Comparison of ENCODE assay signal across 8 cellular contexts in genomic region chr5:157271740-157272271, GRCh38. TPM values are rescaled to one million over a fixed set of nuclear protein-coding genes. Genes with fewer than 3 reads are reported as not detected.
DNase-seq lines count a peak whose midpoint lies in the region; ATAC-seq and TF ChIP-seq lines count a peak whose summit lies in the region.

No MANE protein-coding gene starts in this region.

- H4K20me1 ChIP-seq in BLaER1 treated with 17β-estradiol and CSF1 and Interleukin-3, amounts not matched to agents 10 nM and 100 nM = peaks cover 0 to 20% (median 8%) of the 10 kb centered on the region in 11 experiments; a peak in 9 of 22 replicates

- TF ChIP-seq CTCF in stomach (IDR thresholded peaks at IDR 0.05) = no peak
- no peak for TF ChIP-seq CTCF in HFFc6 (IDR thresholded peaks at IDR 0.05)

- peak; percentile 87 for ATAC-seq in GM19452 (IDR thresholded peaks at IDR 0.05; ENCODE audit: unreplicated experiment)
- ATAC-seq in HG03520 (IDR thresholded peaks at IDR 0.05; ENCODE audit: unreplicated experiment) = peak; percentile 79
- no peak for ATAC-seq in left ventricle myocardium superior
- ATAC-seq in SK-N-SH treated with all-trans-retinoic acid at 6 μM for 48 hours = no peak

- DNase-seq in activated CD4-positive, alpha-beta T cell treated with anti-CD3 and anti-CD28 coated beads, Interleukin-2, amount 50 U/mL, for 4 hours = peak; percentile 64 to 66
- peak; percentile 37 for DNase-seq in left ventricle myocardium superior
- DNase-seq in stomach = peak; percentile 54
- no peak for DNase-seq in HFFc6

- no peak for TF ChIP-seq POLR2A in stomach (IDR thresholded peaks at IDR 0.05)

- peaks cover 4% of the 10 kb centered on the region; the same call in 1 of the 2 replicates for H3K27me3 Mint-ChIP-seq in HFFc6 (ENCODE audit: insufficient read depth)

- no peaks in the 10 kb centered on the region for H3K27me3 ChIP-seq in BLaER1 treated with 17β-estradiol and CSF1 and Interleukin-3, amounts not matched to agents 10 nM and 100 nM
- peaks cover 0 to under 1% (median 0%) of the 10 kb centered on the region in 3 donors for H3K27me3 ChIP-seq in stomach

- 67 to 79% (median 73%) methylated on average over 12 of the region's 12 CpGs for WGBS in stomach, 5 donors

- no peak for TF ChIP-seq EP300 in stomach (IDR thresholded peaks at IDR 0.05)

- peaks cover 0 to 13% (median 9%) of the 10 kb centered on the region in 11 experiments; a peak in 12 of 22 replicates for H3K9me3 ChIP-seq in BLaER1 treated with 17β-estradiol and CSF1 and Interleukin-3, amounts not matched to agents 10 nM and 100 nM (replicated peaks in 1 of 11)
- no peaks in the 10 kb centered on the region for H3K9me3 ChIP-seq in stomach

- H3K9ac ChIP-seq in BLaER1 treated with 17β-estradiol and CSF1 and Interleukin-3, amounts not matched to agents 10 nM and 100 nM = peak overlapping the region; percentile 46 to 95 (median 71); a peak in 21 of 22 replicates

- no peaks in the 10 kb centered on the region for H3K9me3 Mint-ChIP-seq in HFFc6

- H3K4me2 ChIP-seq in BLaER1 treated with 17β-estradiol and CSF1 and Interleukin-3, amounts not matched to agents 10 nM and 100 nM = peak overlapping the region; percentile 83 to 100 (median 95)

- H3K4me1 ChIP-seq in BLaER1 treated with 17β-estradiol and CSF1 and Interleukin-3, amounts not matched to agents 10 nM and 100 nM = peaks cover 68 to 83% (median 72%) of the 10 kb centered on the region in 10 experiments
- H3K4me1 ChIP-seq in stomach = peaks cover 0 to 29% (median 14%) of the 10 kb centered on the region in 4 donors

- no peaks in the 10 kb centered on the region for H3K4me1 Mint-ChIP-seq in HFFc6 (ENCODE audit: low read depth)

- H3K4me3 ChIP-seq in BLaER1 treated with 17β-estradiol and CSF1 and Interleukin-3, amounts not matched to agents 10 nM and 100 nM = peak overlapping the region in 7 of 10 experiments; percentile 4 to 39 (median 27); a peak in 8 of 20 replicates
- H3K4me3 ChIP-seq in stomach = no peak overlapping the region

- intact Hi-C loops in left ventricle myocardium superior (cut with micrococcal nuclease) (no loop called here), stomach (cut with DNase I; ENCODE audit: low total_unique reads) (no loop called here)

- H3K36me3 ChIP-seq in BLaER1 treated with 17β-estradiol and CSF1 and Interleukin-3, amounts not matched to agents 10 nM and 100 nM = peaks cover 0 to 42% (median 5%) of the 10 kb centered on the region in 11 experiments; a peak in 9 of 22 replicates
- no peaks in the 10 kb centered on the region for H3K36me3 ChIP-seq in stomach

- H3K27ac ChIP-seq in BLaER1 treated with 17β-estradiol and CSF1 and Interleukin-3, amounts not matched to agents 10 nM and 100 nM = peak overlapping the region; percentile 48 to 96 (median 81)
- H3K27ac ChIP-seq in stomach = peak overlapping the region; percentile 28 to 81 (median 35)

- H3K4me3 Mint-ChIP-seq in HFFc6 = no peak overlapping the region

- no peaks in the 10 kb centered on the region for H3K36me3 Mint-ChIP-seq in HFFc6 (ENCODE audit: low read depth)

- H3K27ac Mint-ChIP-seq in HFFc6 = no peak overlapping the region

TF ChIP-seq in SK-N-SH treated with all-trans-retinoic acid at 6 μM for 48 hours, 23 proteins besides CTCF, POLR2A, EP300 and RAD21:
- no peak for TF ChIP-seq PATZ1 (CRISPR knock-in tag; IDR thresholded peaks at IDR 0.05; ENCODE audit: borderline replicate concordance)
- TF ChIP-seq ZFP3 (CRISPR knock-in tag; IDR thresholded peaks at IDR 0.05) = no peak
- TF ChIP-seq BACH2 (CRISPR knock-in tag; IDR thresholded peaks at IDR 0.05; ENCODE audit: borderline replicate concordance) = no peak
- TF ChIP-seq CREB5 (CRISPR knock-in tag; IDR thresholded peaks at IDR 0.05; ENCODE audit: low read depth) = no peak
- no peak for TF ChIP-seq TCF4 (CRISPR knock-in tag; IDR thresholded peaks at IDR 0.05; ENCODE audit: borderline replicate concordance)
- no peak for TF ChIP-seq SNAI2 (CRISPR knock-in tag; IDR thresholded peaks at IDR 0.05)
- TF ChIP-seq ARNTL (CRISPR knock-in tag; IDR thresholded peaks at IDR 0.05; ENCODE audit: borderline replicate concordance, low read depth) = no peak

RNA-seq across cellular contexts. Expression of gene CYFIP2, which starts 5.9 kb away (rescaled TPM):
- 33.3 TPM for total RNA-seq in left ventricle myocardium superior
- 100 to 1,000 TPM in 2 of 5 donors, 10 to 100 TPM in 3; 19.0 to 162 (median 32.2) TPM for total RNA-seq in stomach
- 10 to 100 TPM; 14.8 to 27.9 (median 19.1) TPM for polyA plus RNA-seq in stomach
- 10 to 100 TPM in 3 of 6 experiments, 1 to 10 TPM in 3; 7.1 to 20.0 (median 9.7) TPM for total RNA-seq in HFFc6 (2021; fragmentation: NEBNext Ultra II Directional; extraction: Animal tissue kit (Norgen Biotek cat#: 25700))

Comparison
In these comparisons a context has a peak if more than half of its experiments do, and no peak if none do; other contexts are left out.
1. H3K4me3 ChIP-seq: peak in BLaER1 treated with 17β-estradiol and CSF1 and Interleukin-3, amounts not matched to agents 10 nM and 100 nM (7 of 10); none in stomach (0 of 4).
2. ATAC-seq: peak in GM19452 (single experiment) and HG03520 (single experiment); none in left ventricle myocardium superior (single experiment) and SK-N-SH treated with all-trans-retinoic acid at 6 μM for 48 hours (single experiment).